ENCODE assay signal across 1 cellular context in genomic region chr9:26945591-26945990, GRCh38.
TF ChIP-seq lines count a peak whose summit lies in the region.

No MANE protein-coding gene starts in this region.

TF ChIP-seq in H1, 55 proteins besides CTCF, POLR2A, EP300 and RAD21:
- TF ChIP-seq CBX5 (IDR thresholded peaks at IDR 0.05; ENCODE audit: low read depth, low read length) (no peak), TAF1 (IDR thresholded peaks at IDR 0.05; ENCODE audit: low read depth, low read length) (no peak), CREB1 (IDR thresholded peaks at IDR 0.05) (no peak), POLR2AphosphoS5 (IDR thresholded peaks at IDR 0.05; ENCODE audit: low read depth, low read length) (no peak), ZNF274 (IDR thresholded peaks at IDR 0.05; ENCODE audit: borderline replicate concordance, extremely low read depth, low read length) (no peak), BCL11A (IDR thresholded peaks at IDR 0.05; ENCODE audit: low read depth in 2 of 2, low read length in 2 of 2) (no peak), PHF8 (conservative IDR thresholded peaks at IDR 0.05; ENCODE audit: low read depth, low read length) (no peak), MAX (IDR thresholded peaks at IDR 0.05) (no peak), RXRA (IDR thresholded peaks at IDR 0.05; ENCODE audit: insufficient read depth, low read depth, low read length) (no peak), HDAC6 (IDR thresholded peaks at IDR 0.05; ENCODE audit: low read depth, low read length) (no peak)
